In the genomic region with DNA sequence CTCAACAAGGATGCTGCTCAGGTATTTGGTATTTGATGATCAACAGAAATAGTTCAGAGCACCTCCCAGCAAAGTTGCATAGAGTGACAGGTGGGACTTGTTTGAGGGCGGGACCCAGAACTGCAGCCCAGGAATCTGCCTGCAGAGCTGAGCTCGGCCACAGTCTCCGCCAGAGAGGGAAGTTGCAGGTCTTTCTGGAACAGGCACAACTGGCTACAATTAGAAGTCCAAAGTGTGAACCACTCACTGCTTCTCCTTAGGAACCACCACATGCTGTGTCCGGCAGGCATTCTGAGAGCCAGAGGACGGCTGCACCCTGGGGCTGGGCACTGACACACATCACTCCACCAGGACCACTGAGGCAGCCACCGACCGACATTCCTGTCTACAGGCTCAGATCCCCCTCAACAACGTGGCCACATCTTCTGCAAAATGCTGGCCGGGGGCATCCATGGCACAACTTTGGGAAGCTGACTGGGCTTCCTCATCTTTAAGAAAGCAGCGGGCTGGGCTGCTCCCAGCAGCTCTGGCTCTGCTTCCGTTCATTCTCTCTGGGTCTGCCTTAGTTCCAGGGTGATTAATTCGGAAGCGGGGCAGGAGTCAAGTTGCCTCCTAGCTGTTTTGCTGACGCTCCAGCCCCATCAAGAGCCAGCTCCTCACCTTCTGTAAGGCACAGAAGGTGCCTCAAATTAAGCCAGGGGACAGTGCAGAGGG, we compare ENCODE assay signal across 10 cellular contexts. TPM values are rescaled to one million over a fixed set of nuclear protein-coding genes. Genes with fewer than 3 reads are reported as not detected.
DNase-seq lines count a peak whose midpoint lies in the region; ATAC-seq, FAIRE-seq and TF ChIP-seq lines count a peak whose summit lies in the region.
"Had no signal": no experiment of that assay in that cellular context is flagged by ENCODE, and none has a peak within 500 bp of the region (broad histone marks: within the 10 kb centered on the region; RNA-seq: fewer than 3 reads in every experiment).

No MANE protein-coding gene starts in this region.

- peaks cover 55% of the 10 kb centered on the region for H3K27me3 Mint-ChIP-seq in activated CD4-positive, alpha-beta T cell treated with anti-CD3 and anti-CD28 coated beads, Interleukin-2, amount 10 ng/mL, durations not matched to agents 7 days and 5 days
- peaks cover 53% of the 10 kb centered on the region for H3K27me3 Mint-ChIP-seq in T-helper 2 cell treated with Interferon-gamma antibody and Interleukin-4, amounts not matched to agents 5 μg/mL and 100 μg/mL, for 36 hours (ENCODE audit: low read depth)

- H3K27me3 ChIP-seq in foreskin keratinocyte (peaks cover 74% of the 10 kb centered on the region), pancreas (peaks cover 0 to 3% (median 0%) of the 10 kb centered on the region in 4 donors), SJCRH30 (no peaks in the 10 kb centered on the region)

- no peaks in the 10 kb centered on the region for H3K4me1 ChIP-seq in foreskin keratinocyte
- H3K4me1 ChIP-seq in pancreas, result no peaks in the 10 kb centered on the region
- 0 out of 2 replicates have a peak, but pooled peaks cover 4% of the 10 kb centered on the region for H3K4me1 ChIP-seq in SJCRH30

- intact Hi-C loops in pancreas (cut with DNase I), result no loop called here

- H3K4me3 Mint-ChIP-seq in activated CD4-positive, alpha-beta T cell treated with anti-CD3 and anti-CD28 coated beads, Interleukin-2, amount 10 ng/mL, durations not matched to agents 7 days and 5 days, result no peak overlapping the region
- no peak overlapping the region for H3K4me3 Mint-ChIP-seq in T-helper 2 cell treated with Interferon-gamma antibody and Interleukin-4, amounts not matched to agents 5 μg/mL and 100 μg/mL, for 36 hours

- DNase-seq in ELF-1 (ENCODE audit: low read depth, low spot score) (peak; percentile 81), SK-N-MC (ENCODE audit: low read depth, low spot score) (no peak), foreskin keratinocyte (peak; percentile 5 to 28), pancreas (peak in 2 of 6 donors; percentile 31 to 45), SJCRH30 (no peak)
- no peak for DNase-seq in activated CD4-positive, alpha-beta T cell treated with anti-CD3 and anti-CD28 coated beads, Interleukin-2, amount 10 ng/mL, durations not matched to agents 7 days and 5 days
- no peak for DNase-seq in T-helper 2 cell treated with Interferon-gamma antibody and Interleukin-4, amounts not matched to agents 5 μg/mL and 100 μg/mL, for 36 hours (ENCODE audit: low spot score)
- DNase-seq: anterior cingulate cortex had no signal

- TF ChIP-seq CTCF in foreskin keratinocyte (conservative IDR thresholded peaks at IDR 0.05), result no peak
- no peak for TF ChIP-seq CTCF in pancreas (IDR thresholded peaks at IDR 0.05)

- CTCF ChIA-PET in activated CD4-positive, alpha-beta T cell treated with anti-CD3 and anti-CD28 coated beads, Interleukin-2, amount 10 ng/mL, durations not matched to agents 7 days and 5 days (lab: Charles Lee), result interaction anchor here (1.0 kb wide), 1 partner anchor 11 kb away, joined by 3 read pairs; no protein-coding TSS in a partner anchor

- no peak overlapping the region for H3K27ac Mint-ChIP-seq in activated CD4-positive, alpha-beta T cell treated with anti-CD3 and anti-CD28 coated beads, Interleukin-2, amount 10 ng/mL, durations not matched to agents 7 days and 5 days
- H3K27ac Mint-ChIP-seq in T-helper 2 cell treated with Interferon-gamma antibody and Interleukin-4, amounts not matched to agents 5 μg/mL and 100 μg/mL, for 36 hours, result no peak overlapping the region

- H3K9me3 Mint-ChIP-seq in activated CD4-positive, alpha-beta T cell treated with anti-CD3 and anti-CD28 coated beads, Interleukin-2, amount 10 ng/mL, durations not matched to agents 7 days and 5 days, result peaks cover 6% of the 10 kb centered on the region
- peaks cover 13% of the 10 kb centered on the region for H3K9me3 Mint-ChIP-seq in T-helper 2 cell treated with Interferon-gamma antibody and Interleukin-4, amounts not matched to agents 5 μg/mL and 100 μg/mL, for 36 hours

- H3K4me3 ChIP-seq in SK-N-MC (peak overlapping the region; percentile 69), pancreas (peak overlapping the region; percentile 27 to 56 (median 47)), SJCRH30 (no peak overlapping the region)
- H3K4me3 ChIP-seq: SJSA1 had no signal

- H3K36me3 Mint-ChIP-seq in activated CD4-positive, alpha-beta T cell treated with anti-CD3 and anti-CD28 coated beads, Interleukin-2, amount 10 ng/mL, durations not matched to agents 7 days and 5 days (ENCODE audit: low read depth), result peaks cover 7% of the 10 kb centered on the region
- peaks cover 4% of the 10 kb centered on the region for H3K36me3 Mint-ChIP-seq in T-helper 2 cell treated with Interferon-gamma antibody and Interleukin-4, amounts not matched to agents 5 μg/mL and 100 μg/mL, for 36 hours (ENCODE audit: low read depth)

- POLR2A ChIA-PET in activated CD4-positive, alpha-beta T cell treated with anti-CD3 and anti-CD28 coated beads, Interleukin-2, amount 10 ng/mL, durations not matched to agents 7 days and 5 days (lab: Charles Lee), result no interaction called here

- H3K4me1 Mint-ChIP-seq in activated CD4-positive, alpha-beta T cell treated with anti-CD3 and anti-CD28 coated beads, Interleukin-2, amount 10 ng/mL, durations not matched to agents 7 days and 5 days, result no peaks in the 10 kb centered on the region
- no peaks in the 10 kb centered on the region for H3K4me1 Mint-ChIP-seq in T-helper 2 cell treated with Interferon-gamma antibody and Interleukin-4, amounts not matched to agents 5 μg/mL and 100 μg/mL, for 36 hours (ENCODE audit: low read depth)

- H3K9ac ChIP-seq in SK-N-MC (ENCODE audit: insufficient read length), result no peak overlapping the region

- no peaks in the 10 kb centered on the region for H3K36me3 ChIP-seq in SK-N-MC (ENCODE audit: insufficient read depth, low read length)
- no peaks in the 10 kb centered on the region for H3K36me3 ChIP-seq in pancreas
- no peaks in the 10 kb centered on the region for H3K36me3 ChIP-seq in SJCRH30
- H3K36me3 ChIP-seq: SJSA1 had no signal

- no peaks in the 10 kb centered on the region for H3K9me3 ChIP-seq in SK-N-MC (ENCODE audit: low read depth, low read length)
- H3K9me3 ChIP-seq in pancreas, result no peaks in the 10 kb centered on the region
- H3K9me3 ChIP-seq in SJCRH30 (replicated peaks), result peaks cover 4% of the 10 kb centered on the region

- ATAC-seq in foreskin keratinocyte (peak; percentile 80), pancreas (peak; percentile 70 to 82 (median 80)), HG03342 (IDR thresholded peaks at IDR 0.05; ENCODE audit: unreplicated experiment) (no peak)

- H3K27ac ChIP-seq in SK-N-MC, result no peak overlapping the region
- H3K27ac ChIP-seq in foreskin keratinocyte, result no peak overlapping the region
- H3K27ac ChIP-seq in pancreas, result peak overlapping the region in 3 of 4 donors; percentile 3 to 46 (median 41)
- H3K27ac ChIP-seq in SJCRH30, result no peak overlapping the region
- H3K27ac ChIP-seq: SJSA1 had no signal

- no peak for FAIRE-seq in pancreas (lab: Jason Lieb, UNC)

- WGBS in pancreas, 2 donors, result 24 to 32% methylated on average over 14 of the region's 14 CpGs

RNA-seq across cellular contexts. Expression of a gene that starts 0.9 kb away (rescaled TPM):
- total RNA-seq in foreskin keratinocyte, result 0.04 TPM in 1 of 2 replicates, not detected in the other
- polyA plus RNA-seq in foreskin keratinocyte, result not detected in 2 replicates
- total RNA-seq in pancreas, result 1 to 10 TPM; 4.6 to 9.9 (median 6.2) TPM
- 10 to 100 TPM in 1 of 2 donors, 1 to 10 TPM in 1; 9.7 to 16.7 TPM for polyA plus RNA-seq in pancreas
- not detected for total RNA-seq in activated CD4-positive, alpha-beta T cell treated with anti-CD3 and anti-CD28 coated beads, Interleukin-2, amount 10 ng/mL, durations not matched to agents 7 days and 5 days
- 0.12 TPM in 1 of 2 replicates, not detected in the other for total RNA-seq in SJCRH30 (2014; rRNA removed; shearing (Covaris generic))
- total RNA-seq: SJSA1 had no signal

Comparison
In these comparisons a context has a peak if more than half of its experiments do, and no peak if none do; other contexts are left out.
1. DNase-seq: peak in ELF-1 (single experiment) and foreskin keratinocyte (2 of 2); none in SK-N-MC (single experiment), activated CD4-positive, alpha-beta T cell treated with anti-CD3 and anti-CD28 coated beads, Interleukin-2, amount 10 ng/mL, durations not matched to agents 7 days and 5 days (single experiment), T-helper 2 cell treated with Interferon-gamma antibody and Interleukin-4, amounts not matched to agents 5 μg/mL and 100 μg/mL, for 36 hours (single experiment) and SJCRH30 (0 of 2).
2. H3K27ac ChIP-seq: peak in pancreas (3 of 4); none in SK-N-MC (single experiment), foreskin keratinocyte (single experiment) and SJCRH30 (single experiment).